ENCODE assay signal across 13 cellular contexts in genomic region chr7:512541-513311, GRCh38. TPM values are rescaled to one million over a fixed set of nuclear protein-coding genes. Genes with fewer than 3 reads are reported as not detected.
A peak's percentile ranks its signal among the peaks of the same experiment; 100 is the strongest.
DNase-seq lines count a peak whose midpoint lies in the region; ATAC-seq, FAIRE-seq and TF ChIP-seq lines count a peak whose summit lies in the region.
"Had no signal": no experiment of that assay in that cellular context is flagged by ENCODE, and none has a peak within 500 bp of the region (broad histone marks: within the 10 kb centered on the region; RNA-seq: fewer than 3 reads in every experiment).

No MANE protein-coding gene starts in this region.

- H3K36me3 ChIP-seq in astrocyte (ENCODE audit: insufficient read depth, low read length) (no peaks in the 10 kb centered on the region), left lung (peaks cover 0 to 32% of the 10 kb centered on the region in 2 donors), upper lobe of right lung (peaks cover 14% of the 10 kb centered on the region)

- H3K27me3 ChIP-seq in astrocyte (ENCODE audit: insufficient read depth, low read length) = no peaks in the 10 kb centered on the region
- peaks cover 0 to 29% of the 10 kb centered on the region in 2 donors for H3K27me3 ChIP-seq in left lung
- no peaks in the 10 kb centered on the region for H3K27me3 ChIP-seq in upper lobe of right lung

- H3K4me1 Mint-ChIP-seq in activated naive CD4-positive, alpha-beta T cell treated with anti-CD3 and anti-CD28 coated beads, Interleukin-2, amount 50 U/mL, for 24 hours = peaks cover 11% of the 10 kb centered on the region
- peaks cover 2% of the 10 kb centered on the region for H3K4me1 Mint-ChIP-seq in activated naive CD4-positive, alpha-beta T cell treated with anti-CD3 and anti-CD28 coated beads, Interleukin-2, amount 10 ng/mL, durations not matched to agents 7 days and 5 days
- peaks cover 17% of the 10 kb centered on the region for H3K4me1 Mint-ChIP-seq in astrocyte (ENCODE audit: low read depth, unreplicated experiment)
- H3K4me1 Mint-ChIP-seq in activated CD4-positive, alpha-beta T cell treated with anti-CD3 and anti-CD28 coated beads, Interleukin-2, amount 10 ng/mL, durations not matched to agents 24 days and 14 days = peaks cover 6% of the 10 kb centered on the region

- no peak for DNase-seq in activated naive CD4-positive, alpha-beta T cell treated with anti-CD3 and anti-CD28 coated beads, Interleukin-2, amount 10 ng/mL, durations not matched to agents 7 days and 5 days
- DNase-seq in astrocyte (ENCODE audit: low read depth) = peak; percentile 57
- peak; percentile 87 to 90 for DNase-seq in left lung
- DNase-seq in upper lobe of right lung = peak; percentile 94
- DNase-seq in activated CD4-positive, alpha-beta T cell treated with anti-CD3 and anti-CD28 coated beads, Interleukin-2, amount 10 ng/mL, durations not matched to agents 24 days and 14 days = no peak
- no peak for DNase-seq in NCI-H524 treated with DMSO at 0.1 percent for 48 hours (lab: John Stamatoyannopoulos, UW)
- DNase-seq: activated T-cell treated with anti-CD3 and anti-CD28 coated beads, Interleukin-2, amount 50 U/mL, for 4 hours; cortex of kidney; H7; NCI-H510A treated with DMSO at 0.1 percent for 48 hours had no signal

- peak overlapping the region; percentile 89 for H3K4me2 ChIP-seq in astrocyte (ENCODE audit: low read length)

- no peak overlapping the region for H3K4me3 Mint-ChIP-seq in activated naive CD4-positive, alpha-beta T cell treated with anti-CD3 and anti-CD28 coated beads, Interleukin-2, amount 50 U/mL, for 24 hours
- H3K4me3 Mint-ChIP-seq in activated naive CD4-positive, alpha-beta T cell treated with anti-CD3 and anti-CD28 coated beads, Interleukin-2, amount 10 ng/mL, durations not matched to agents 7 days and 5 days = no peak overlapping the region
- H3K4me3 Mint-ChIP-seq in astrocyte (ENCODE audit: unreplicated experiment) = peak overlapping the region; percentile 50
- no peak overlapping the region for H3K4me3 Mint-ChIP-seq in activated CD4-positive, alpha-beta T cell treated with anti-CD3 and anti-CD28 coated beads, Interleukin-2, amount 10 ng/mL, durations not matched to agents 24 days and 14 days
- H3K4me3 Mint-ChIP-seq: neural crest cell had no signal

- no peaks in the 10 kb centered on the region for H3K9me3 ChIP-seq in astrocyte (ENCODE audit: insufficient read depth, low read depth, low read length)
- H3K9me3 ChIP-seq in left lung = no peaks in the 10 kb centered on the region
- H3K9me3 ChIP-seq in upper lobe of right lung = no peaks in the 10 kb centered on the region

- H4K20me1 ChIP-seq in astrocyte (ENCODE audit: insufficient read depth, low read length) = peaks cover 58% of the 10 kb centered on the region

- FAIRE-seq in astrocyte (lab: Jason Lieb, UNC) = no peak

- H3K27ac ChIP-seq in astrocyte (ENCODE audit: low read depth, low read length) (peak overlapping the region; percentile 83), left lung (no peak overlapping the region), upper lobe of right lung (peak overlapping the region; percentile 24)

- peak overlapping the region; percentile 72 for H3K27ac Mint-ChIP-seq in activated naive CD4-positive, alpha-beta T cell treated with anti-CD3 and anti-CD28 coated beads, Interleukin-2, amount 50 U/mL, for 24 hours
- H3K27ac Mint-ChIP-seq in activated naive CD4-positive, alpha-beta T cell treated with anti-CD3 and anti-CD28 coated beads, Interleukin-2, amount 10 ng/mL, durations not matched to agents 7 days and 5 days = no peak overlapping the region
- H3K27ac Mint-ChIP-seq in astrocyte (ENCODE audit: unreplicated experiment) = no peak overlapping the region
- no peak overlapping the region for H3K27ac Mint-ChIP-seq in activated CD4-positive, alpha-beta T cell treated with anti-CD3 and anti-CD28 coated beads, Interleukin-2, amount 10 ng/mL, durations not matched to agents 24 days and 14 days

- H3K9me3 Mint-ChIP-seq in activated naive CD4-positive, alpha-beta T cell treated with anti-CD3 and anti-CD28 coated beads, Interleukin-2, amount 50 U/mL, for 24 hours = no peaks in the 10 kb centered on the region
- H3K9me3 Mint-ChIP-seq in activated naive CD4-positive, alpha-beta T cell treated with anti-CD3 and anti-CD28 coated beads, Interleukin-2, amount 10 ng/mL, durations not matched to agents 7 days and 5 days = no peaks in the 10 kb centered on the region
- no peaks in the 10 kb centered on the region for H3K9me3 Mint-ChIP-seq in astrocyte (ENCODE audit: unreplicated experiment)
- no peaks in the 10 kb centered on the region for H3K9me3 Mint-ChIP-seq in activated CD4-positive, alpha-beta T cell treated with anti-CD3 and anti-CD28 coated beads, Interleukin-2, amount 10 ng/mL, durations not matched to agents 24 days and 14 days
- H3K9me3 Mint-ChIP-seq: activated T-cell treated with anti-CD3 and anti-CD28 coated beads, Interleukin-2, amount 50 U/mL, for 4 hours; neural crest cell had no signal

- peaks cover 15% of the 10 kb centered on the region for H3K27me3 Mint-ChIP-seq in activated naive CD4-positive, alpha-beta T cell treated with anti-CD3 and anti-CD28 coated beads, Interleukin-2, amount 50 U/mL, for 24 hours
- H3K27me3 Mint-ChIP-seq in activated naive CD4-positive, alpha-beta T cell treated with anti-CD3 and anti-CD28 coated beads, Interleukin-2, amount 10 ng/mL, durations not matched to agents 7 days and 5 days = peaks cover 36% of the 10 kb centered on the region
- H3K27me3 Mint-ChIP-seq in astrocyte (ENCODE audit: low read depth, unreplicated experiment) = no peaks in the 10 kb centered on the region
- H3K27me3 Mint-ChIP-seq in activated CD4-positive, alpha-beta T cell treated with anti-CD3 and anti-CD28 coated beads, Interleukin-2, amount 10 ng/mL, durations not matched to agents 24 days and 14 days = peaks cover 17% of the 10 kb centered on the region

- H3K4me1 ChIP-seq in astrocyte (ENCODE audit: insufficient read depth, low read length) (peaks cover 37% of the 10 kb centered on the region), left lung (peaks cover 5 to 24% of the 10 kb centered on the region in 2 donors), upper lobe of right lung (peaks cover 17% of the 10 kb centered on the region)

- H3K79me2 ChIP-seq in astrocyte (ENCODE audit: insufficient read depth, low read length) = peaks cover 78% of the 10 kb centered on the region

- H2AFZ ChIP-seq in astrocyte (ENCODE audit: low read depth, low read length) = no peak overlapping the region

- H3K4me3 ChIP-seq in astrocyte (ENCODE audit: insufficient read depth, low read depth, low read length) = peak overlapping the region; percentile 27
- no peak overlapping the region for H3K4me3 ChIP-seq in left lung
- H3K4me3 ChIP-seq in upper lobe of right lung = no peak overlapping the region

- TF ChIP-seq CTCF in astrocyte (IDR thresholded peaks at IDR 0.05; ENCODE audit: insufficient read depth, low read depth, low read length) (no peak), left lung (IDR thresholded peaks at IDR 0.05) (no peak), upper lobe of right lung (IDR thresholded peaks at IDR 0.05) (no peak)

- peak; percentile 84 for ATAC-seq in left lung
- peak; percentile 82 for ATAC-seq in upper lobe of right lung
- ATAC-seq in HG02840 (IDR thresholded peaks at IDR 0.05; ENCODE audit: low FRiP score, unreplicated experiment) = no peak

- intact Hi-C loops in left lung (cut with DNase I) (no loop called here), upper lobe of right lung (cut with DNase I) (no loop called here)
- intact Hi-C loops in activated CD4-positive, alpha-beta T cell treated with anti-CD3 and anti-CD28 coated beads, Interleukin-2, amount 10 ng/mL, durations not matched to agents 24 days and 14 days (cut with micrococcal nuclease) = no loop called here

- H3K36me3 Mint-ChIP-seq in activated naive CD4-positive, alpha-beta T cell treated with anti-CD3 and anti-CD28 coated beads, Interleukin-2, amount 50 U/mL, for 24 hours = peaks cover 4% of the 10 kb centered on the region
- H3K36me3 Mint-ChIP-seq in activated naive CD4-positive, alpha-beta T cell treated with anti-CD3 and anti-CD28 coated beads, Interleukin-2, amount 10 ng/mL, durations not matched to agents 7 days and 5 days = no peaks in the 10 kb centered on the region
- peaks cover 7% of the 10 kb centered on the region for H3K36me3 Mint-ChIP-seq in astrocyte (ENCODE audit: low read depth, unreplicated experiment)
- no peaks in the 10 kb centered on the region for H3K36me3 Mint-ChIP-seq in activated CD4-positive, alpha-beta T cell treated with anti-CD3 and anti-CD28 coated beads, Interleukin-2, amount 10 ng/mL, durations not matched to agents 24 days and 14 days (ENCODE audit: low read depth)

- CTCF ChIA-PET in activated naive CD4-positive, alpha-beta T cell treated with anti-CD3 and anti-CD28 coated beads, Interleukin-2, amount 10 ng/mL, durations not matched to agents 7 days and 5 days (lab: Charles Lee) = interaction anchor here (1.0 kb wide), 1 partner anchor 180 kb away, joined by 3 read pairs; no protein-coding TSS in a partner anchor

- peak overlapping the region; percentile 66 for H3K9ac ChIP-seq in astrocyte (ENCODE audit: low read length)

RNA-seq across cellular contexts. Expression of gene PDGFA, which starts 6.9 kb away (rescaled TPM):
- total RNA-seq in astrocyte (47.1 and 52.9 TPM in 2 replicates), left lung (10 to 100 TPM; 29.1 to 69.4 TPM), upper lobe of right lung (57.1 TPM)
- 12.2 and 12.9 TPM in 2 replicates for total RNA-seq in activated CD4-positive, alpha-beta T cell treated with anti-CD3 and anti-CD28 coated beads, Interleukin-2, amount 10 ng/mL, durations not matched to agents 24 days and 14 days

Comparison
In these comparisons a context has a peak if more than half of its experiments do, and no peak if none do; other contexts are left out.
1. DNase-seq: peak in astrocyte (single experiment), left lung (2 of 2) and upper lobe of right lung (single experiment); none in activated naive CD4-positive, alpha-beta T cell treated with anti-CD3 and anti-CD28 coated beads, Interleukin-2, amount 10 ng/mL, durations not matched to agents 7 days and 5 days (single experiment), activated CD4-positive, alpha-beta T cell treated with anti-CD3 and anti-CD28 coated beads, Interleukin-2, amount 10 ng/mL, durations not matched to agents 24 days and 14 days (single experiment) and NCI-H524 treated with DMSO at 0.1 percent for 48 hours (single experiment).
2. H3K27ac ChIP-seq: peak in astrocyte (single experiment) and upper lobe of right lung (single experiment); none in left lung (0 of 2).